ENCODE assay signal across 13 cellular contexts in the genomic region with DNA sequence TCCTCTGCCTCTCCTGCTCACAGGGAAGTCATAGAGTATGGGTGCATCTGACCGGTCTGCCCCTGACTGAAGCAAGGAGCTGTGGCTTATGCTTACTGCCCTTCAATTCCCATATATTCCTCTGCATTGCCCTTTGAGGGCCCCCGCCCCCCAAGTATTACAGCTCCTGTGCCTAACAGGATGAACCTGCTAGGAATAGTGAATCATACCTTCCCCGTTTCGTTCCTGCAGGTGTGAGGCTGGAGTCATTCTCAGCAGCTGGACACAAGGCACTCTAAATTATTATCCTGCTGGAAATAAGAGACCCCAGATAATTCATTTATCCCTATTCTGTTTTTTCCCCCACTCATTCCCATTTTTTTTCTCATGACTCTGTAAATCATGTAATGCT. TPM values are rescaled to one million over a fixed set of nuclear protein-coding genes. Genes with fewer than 3 reads are reported as not detected.
DNase-seq lines count a peak whose midpoint lies in the region; ATAC-seq and TF ChIP-seq lines count a peak whose summit lies in the region.
"Had no signal": no experiment of that assay in that cellular context is flagged by ENCODE, and none has a peak within 500 bp of the region (broad histone marks: within the 10 kb centered on the region; RNA-seq: fewer than 3 reads in every experiment).

No MANE protein-coding gene starts in this region.

- no peak for DNase-seq in activated naive CD8-positive, alpha-beta T cell treated with anti-CD3 and anti-CD28 coated beads, Interleukin-2, amount 10 ng/mL, durations not matched to agents 7 days and 5 days
- no peak for DNase-seq in activated naive CD8-positive, alpha-beta T cell treated with anti-CD3 and anti-CD28 coated beads for 36 hours
- no peak for DNase-seq in suprapubic skin (ENCODE audit: low spot score in 2 of 2)
- DNase-seq in GM20000 (ENCODE audit: low spot score) = no peak
- no peak for DNase-seq in adrenal gland
- DNase-seq in posterior cingulate gyrus = no peak
- DNase-seq: activated effector memory CD4-positive, alpha-beta T cell treated with Interleukin-2 at 50 U/mL for 16 hours; AML-193; NCI-H2029 treated with DMSO at 0.1 percent for 48 hours had no signal

- peak overlapping the region; percentile 40 for H3K4me3 Mint-ChIP-seq in activated naive CD8-positive, alpha-beta T cell treated with anti-CD3 and anti-CD28 coated beads, Interleukin-2, amount 10 ng/mL, durations not matched to agents 7 days and 5 days
- no peak overlapping the region for H3K4me3 Mint-ChIP-seq in activated naive CD8-positive, alpha-beta T cell treated with anti-CD3 and anti-CD28 coated beads for 36 hours
- H3K4me3 Mint-ChIP-seq in activated T-helper 17 cell treated with anti-CD3 and anti-CD28 coated beads, Interleukin-2, amount 50 U/mL, for 72 hours = peak overlapping the region; percentile 72

- H3K27ac ChIP-seq in suprapubic skin (peak overlapping the region; percentile 50), adrenal gland (no peak overlapping the region)

- H3K27me3 ChIP-seq in suprapubic skin = peaks cover 25% of the 10 kb centered on the region
- peaks cover 4% of the 10 kb centered on the region for H3K27me3 ChIP-seq in adrenal gland

- no peaks in the 10 kb centered on the region for H3K36me3 Mint-ChIP-seq in activated naive CD8-positive, alpha-beta T cell treated with anti-CD3 and anti-CD28 coated beads, Interleukin-2, amount 10 ng/mL, durations not matched to agents 7 days and 5 days
- H3K36me3 Mint-ChIP-seq in activated naive CD8-positive, alpha-beta T cell treated with anti-CD3 and anti-CD28 coated beads for 36 hours = no peaks in the 10 kb centered on the region
- H3K36me3 Mint-ChIP-seq in activated T-helper 17 cell treated with anti-CD3 and anti-CD28 coated beads, Interleukin-2, amount 50 U/mL, for 72 hours (ENCODE audit: low read depth) = no peaks in the 10 kb centered on the region

- peaks cover 70% of the 10 kb centered on the region for H3K27me3 Mint-ChIP-seq in activated naive CD8-positive, alpha-beta T cell treated with anti-CD3 and anti-CD28 coated beads, Interleukin-2, amount 10 ng/mL, durations not matched to agents 7 days and 5 days
- peaks cover 77% of the 10 kb centered on the region for H3K27me3 Mint-ChIP-seq in activated naive CD8-positive, alpha-beta T cell treated with anti-CD3 and anti-CD28 coated beads for 36 hours
- peaks cover 38% of the 10 kb centered on the region for H3K27me3 Mint-ChIP-seq in activated T-helper 17 cell treated with anti-CD3 and anti-CD28 coated beads, Interleukin-2, amount 50 U/mL, for 72 hours

- no peak for ATAC-seq in activated naive CD8-positive, alpha-beta T cell treated with anti-CD3 and anti-CD28 coated beads, Interleukin-2, amount 10 ng/mL, durations not matched to agents 7 days and 5 days (ENCODE audit: low read depth)
- ATAC-seq in activated T-helper 17 cell treated with anti-CD3 and anti-CD28 coated beads, Interleukin-2, amount 50 U/mL, for 72 hours (replicated peaks) = no peak
- ATAC-seq: activated CD4-positive, CD25-positive, alpha-beta regulatory T cell treated with anti-CD3 and anti-CD28 coated beads, Interleukin-2, amount 50 U/mL, for 24 hours had no signal

- H3K27ac Mint-ChIP-seq in activated naive CD8-positive, alpha-beta T cell treated with anti-CD3 and anti-CD28 coated beads, Interleukin-2, amount 10 ng/mL, durations not matched to agents 7 days and 5 days = no peak overlapping the region
- no peak overlapping the region for H3K27ac Mint-ChIP-seq in activated naive CD8-positive, alpha-beta T cell treated with anti-CD3 and anti-CD28 coated beads for 36 hours
- H3K27ac Mint-ChIP-seq in activated T-helper 17 cell treated with anti-CD3 and anti-CD28 coated beads, Interleukin-2, amount 50 U/mL, for 72 hours = no peak overlapping the region

- H3K9me3 Mint-ChIP-seq in activated naive CD8-positive, alpha-beta T cell treated with anti-CD3 and anti-CD28 coated beads, Interleukin-2, amount 10 ng/mL, durations not matched to agents 7 days and 5 days = no peaks in the 10 kb centered on the region
- no peaks in the 10 kb centered on the region for H3K9me3 Mint-ChIP-seq in activated naive CD8-positive, alpha-beta T cell treated with anti-CD3 and anti-CD28 coated beads for 36 hours
- no peaks in the 10 kb centered on the region for H3K9me3 Mint-ChIP-seq in activated T-helper 17 cell treated with anti-CD3 and anti-CD28 coated beads, Interleukin-2, amount 50 U/mL, for 72 hours
- H3K9me3 Mint-ChIP-seq: central memory CD8-positive, alpha-beta T cell had no signal

- 58% methylated on average over 4 of the region's 4 CpGs for WGBS in suprapubic skin
- 64 to 73% (median 70%) methylated on average over 4 of the region's 4 CpGs for WGBS in adrenal gland, 4 donors

- peak overlapping the region; percentile 93; the same call in 1 of the 2 replicates for H3K4me3 ChIP-seq in iPS-18c (ENCODE audit: insufficient read depth, low read depth, low read length)
- H3K4me3 ChIP-seq in suprapubic skin = peak overlapping the region; percentile 54
- H3K4me3 ChIP-seq in adrenal gland = no peak overlapping the region

- no peak for TF ChIP-seq EP300 in suprapubic skin (IDR thresholded peaks at IDR 0.05)

- peaks cover 11% of the 10 kb centered on the region for H3K4me1 Mint-ChIP-seq in activated naive CD8-positive, alpha-beta T cell treated with anti-CD3 and anti-CD28 coated beads, Interleukin-2, amount 10 ng/mL, durations not matched to agents 7 days and 5 days
- H3K4me1 Mint-ChIP-seq in activated naive CD8-positive, alpha-beta T cell treated with anti-CD3 and anti-CD28 coated beads for 36 hours = peaks cover 11% of the 10 kb centered on the region
- no peaks in the 10 kb centered on the region for H3K4me1 Mint-ChIP-seq in activated T-helper 17 cell treated with anti-CD3 and anti-CD28 coated beads, Interleukin-2, amount 50 U/mL, for 72 hours
- H3K4me1 Mint-ChIP-seq: central memory CD8-positive, alpha-beta T cell had no signal

- H3K9me3 ChIP-seq in iPS-18c (ENCODE audit: control insufficient read depth, insufficient read depth, low read length) (no peaks in the 10 kb centered on the region), suprapubic skin (no peaks in the 10 kb centered on the region), adrenal gland (replicated peaks in 1 of 3) (no peaks in the 10 kb centered on the region)

- H3K4me1 ChIP-seq in suprapubic skin = peaks cover 34% of the 10 kb centered on the region
- peaks cover 10 to 29% of the 10 kb centered on the region in 2 donors for H3K4me1 ChIP-seq in adrenal gland (replicated peaks in 1 of 2)

- POLR2A ChIA-PET in activated naive CD8-positive, alpha-beta T cell treated with anti-CD3 and anti-CD28 coated beads, Interleukin-2, amount 10 ng/mL, durations not matched to agents 7 days and 5 days (lab: Charles Lee) = no interaction called here

- TF ChIP-seq POLR2A in suprapubic skin (IDR thresholded peaks at IDR 0.05) (no peak), adrenal gland (IDR thresholded peaks at IDR 0.05) (no peak)

- no peak for TF ChIP-seq CTCF in suprapubic skin (IDR thresholded peaks at IDR 0.05)
- TF ChIP-seq CTCF in GM20000 (IDR thresholded peaks at IDR 0.05; ENCODE audit: extremely low read depth, missing control alignments) = no peak
- TF ChIP-seq CTCF in adrenal gland (IDR thresholded peaks at IDR 0.05) = no peak

- intact Hi-C loops in adrenal gland (cut with DNase I) = no loop called here
- intact Hi-C loops in posterior cingulate gyrus (cut with DNase I) = no loop called here

- H3K36me3 ChIP-seq in suprapubic skin (no peaks in the 10 kb centered on the region), adrenal gland (replicated peaks in 1 of 2) (no peaks in the 10 kb centered on the region)

RNA-seq across cellular contexts. Expression of a gene that starts 2.4 kb away (rescaled TPM):
- 1 to 10 TPM in 1 of 2 experiments, under 1 TPM in 1; 0.64 to 1.1 TPM for total RNA-seq in activated naive CD8-positive, alpha-beta T cell treated with anti-CD3 and anti-CD28 coated beads, Interleukin-2, amount 10 ng/mL, durations not matched to agents 7 days and 5 days
- under 1 TPM; 0.23 to 0.28 TPM for total RNA-seq in activated naive CD8-positive, alpha-beta T cell treated with anti-CD3 and anti-CD28 coated beads for 36 hours
- 1 to 10 TPM in 1 of 2 donors, under 1 TPM in 1; 0.69 to 1.2 TPM for total RNA-seq in activated T-helper 17 cell treated with anti-CD3 and anti-CD28 coated beads, Interleukin-2, amount 50 U/mL, for 72 hours
- 10 to 100 TPM; 17.8 to 72.7 (median 56.1) TPM for total RNA-seq in suprapubic skin
- total RNA-seq in adrenal gland = 1 to 10 TPM in 6 of 8 donors, under 1 TPM in 2; 0.54 to 5.3 (median 2.3) TPM
- under 1 TPM; 0.40 to 0.66 (median 0.40) TPM for polyA plus RNA-seq in adrenal gland

Comparison
In these comparisons a context has a peak if more than half of its experiments do, and no peak if none do; other contexts are left out.
1. H3K4me3 ChIP-seq: peak in iPS-18c (single experiment) and suprapubic skin (single experiment); none in adrenal gland (0 of 4).